Comparison of ENCODE assay signal across 17 cellular contexts in the genomic region with DNA sequence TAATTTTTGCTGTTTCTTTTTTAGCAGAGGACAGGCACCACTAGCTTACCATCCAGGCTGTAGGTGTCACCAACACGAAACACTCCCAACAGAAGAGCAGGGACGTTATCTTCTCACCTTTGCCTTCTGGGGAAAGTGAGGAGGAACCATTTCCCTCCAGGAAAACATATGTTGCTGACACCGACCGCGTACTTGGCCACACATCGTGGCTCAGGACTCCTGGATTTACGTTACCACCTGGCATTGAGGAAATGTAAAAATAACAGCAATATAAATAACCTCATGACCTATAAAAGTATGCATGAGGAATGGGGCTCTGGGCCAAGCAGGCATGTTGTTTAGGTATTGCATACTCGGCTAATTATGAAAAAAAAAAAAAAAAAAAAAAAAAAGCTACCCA.
DNase-seq lines count a peak whose midpoint lies in the region; ATAC-seq and TF ChIP-seq lines count a peak whose summit lies in the region.
"Had no signal": no experiment of that assay in that cellular context is flagged by ENCODE, and none has a peak within 500 bp of the region (broad histone marks: within the 10 kb centered on the region; RNA-seq: fewer than 3 reads in every experiment).

No MANE protein-coding gene starts in this region.

- H3F3A ChIP-seq in GM23248 (ENCODE audit: insufficient read depth), result peaks cover 19% of the 10 kb centered on the region

- TF ChIP-seq CTCF in RWPE2 (IDR thresholded peaks at IDR 0.05; ENCODE audit: poor library complexity, severe bottlenecking) (no peak), osteoblast (IDR thresholded peaks at IDR 0.05; ENCODE audit: extremely low read depth, low read depth, low read length) (no peak), lower leg skin (IDR thresholded peaks at IDR 0.05) (no peak), WERI-Rb-1 (IDR thresholded peaks at IDR 0.05; ENCODE audit: low read depth, low read length) (no peak)

- H3K4me3 ChIP-seq in GM23248, result no peak overlapping the region
- no peak overlapping the region for H3K4me3 ChIP-seq in RWPE2 (ENCODE audit: severe bottlenecking)
- no peak overlapping the region for H3K4me3 ChIP-seq in osteoblast (ENCODE audit: insufficient read depth, low read length)
- H3K4me3 ChIP-seq in lower leg skin (ENCODE audit: low read depth, poor library complexity, severe bottlenecking), result no peak overlapping the region
- no peak overlapping the region for H3K4me3 ChIP-seq in WERI-Rb-1 (ENCODE audit: low read depth, low read length)
- H3K4me3 ChIP-seq: heart right ventricle, skin epidermis had no signal

- H3K9ac ChIP-seq in GM23248, result no peak overlapping the region

- in situ Hi-C loops in GM23248 (cut with MboI), result no loop called here

- intact Hi-C loops in lower leg skin (cut with DNase I; ENCODE audit: low total_unique reads), result no loop called here

- H3K36me3 ChIP-seq in GM23248 (ENCODE audit: low read depth) (no peaks in the 10 kb centered on the region), RWPE2 (ENCODE audit: low read depth) (no peaks in the 10 kb centered on the region), osteoblast (ENCODE audit: insufficient read depth, low read length) (no peaks in the 10 kb centered on the region), WERI-Rb-1 (no peaks in the 10 kb centered on the region)
- H3K36me3 ChIP-seq: heart right ventricle, thoracic aorta had no signal

- WGBS in GM23248 (ENCODE audit: low coverage in 1 of 2, low lambda C conversion rate in 2 of 2, missing lambda C conversion rate in 2 of 2), 2 experiments, result 96 to 97% methylated on average over 8 of the region's 8 CpGs
- 33 to 54% methylated on average over 8 of the region's 8 CpGs for WGBS in lower leg skin, 2 donors

- H2AFZ ChIP-seq in GM23248 (no peak overlapping the region), osteoblast (ENCODE audit: low read length) (no peak overlapping the region)

- H3K4me2 ChIP-seq in GM23248 (ENCODE audit: unreplicated experiment) (no peak overlapping the region), osteoblast (ENCODE audit: insufficient read depth, low read length) (peak overlapping the region; percentile 75)

- peak; percentile 9; the same call in 2 of the 3 replicates for ATAC-seq in RWPE2 (ENCODE audit: low read depth)
- ATAC-seq in HG02759 (IDR thresholded peaks at IDR 0.05; ENCODE audit: unreplicated experiment), result no peak
- ATAC-seq: activated naive CD8-positive, alpha-beta T cell treated with anti-CD3 and anti-CD28 coated beads, Interleukin-2, amount 50 U/mL, for 24 hours; T-helper 17 cell had no signal

- no peak for TF ChIP-seq POLR2A in lower leg skin (IDR thresholded peaks at IDR 0.05)

- no peaks in the 10 kb centered on the region for H3K9me2 ChIP-seq in GM23248 (ENCODE audit: insufficient read depth)

- H4K20me1 ChIP-seq in GM23248 (ENCODE audit: insufficient read depth) (no peaks in the 10 kb centered on the region), osteoblast (ENCODE audit: insufficient read depth, low read length) (no peaks in the 10 kb centered on the region)

- DNase-seq in GM23248 (no peak), RWPE2 (ENCODE audit: low spot score) (no peak), epithelial cell of prostate (ENCODE audit: low read depth, low spot score) (no peak), osteoblast (ENCODE audit: insufficient read length, low spot score, missing footprints) (no peak), lower leg skin (ENCODE audit: low spot score in 2 of 2) (no peak), WERI-Rb-1 (no peak), globus pallidus (ENCODE audit: low spot score) (no peak)
- DNase-seq: activated CD4-positive, CD25-positive, alpha-beta regulatory T cell; activated CD8-positive, alpha-beta memory T cell treated with anti-CD3 and anti-CD28 coated beads for 24 hours; activated naive CD8-positive, alpha-beta T cell treated with anti-CD3 and anti-CD28 coated beads, Interleukin-2, amount 50 U/mL, for 24 hours; DMS153; heart right ventricle; NCI-H2107; T-helper 17 cell had no signal

- no peaks in the 10 kb centered on the region for H3K79me2 ChIP-seq in GM23248 (ENCODE audit: insufficient read depth)
- H3K79me2 ChIP-seq in osteoblast (ENCODE audit: insufficient read depth, low read length), result no peaks in the 10 kb centered on the region

- H3K4me1 ChIP-seq in GM23248 (ENCODE audit: insufficient read depth), result peaks cover 25% of the 10 kb centered on the region
- peaks cover 67% of the 10 kb centered on the region for H3K4me1 ChIP-seq in RWPE2 (ENCODE audit: insufficient read depth, poor library complexity, severe bottlenecking)
- H3K4me1 ChIP-seq in osteoblast (ENCODE audit: insufficient read depth, low read length), result peaks cover 28% of the 10 kb centered on the region

- H3K27ac ChIP-seq in GM23248 (peak overlapping the region; percentile 80; the same call in 1 of the 2 replicates), RWPE2 (ENCODE audit: poor library complexity, severe bottlenecking) (peak overlapping the region; percentile 100), epithelial cell of prostate (peak overlapping the region; percentile 99), osteoblast (ENCODE audit: low read depth, low read length) (peak overlapping the region; percentile 97), WERI-Rb-1 (no peak overlapping the region)
- H3K27ac ChIP-seq: heart right ventricle had no signal

- H3K27me3 ChIP-seq in GM23248 (replicated peaks; ENCODE audit: insufficient read depth) (no peaks in the 10 kb centered on the region), RWPE2 (ENCODE audit: insufficient read depth, poor library complexity, severe bottlenecking) (no peaks in the 10 kb centered on the region), osteoblast (ENCODE audit: insufficient read depth, low read length) (no peaks in the 10 kb centered on the region), WERI-Rb-1 (ENCODE audit: insufficient read depth, low read depth, severe bottlenecking) (no peaks in the 10 kb centered on the region)

- no peaks in the 10 kb centered on the region for H3K9me3 ChIP-seq in GM23248 (ENCODE audit: low read depth)
- H3K9me3 ChIP-seq in RWPE2 (ENCODE audit: severe bottlenecking), result no peaks in the 10 kb centered on the region
- H3K9me3 ChIP-seq in osteoblast (ENCODE audit: low read depth, low read length), result no peaks in the 10 kb centered on the region
- no peaks in the 10 kb centered on the region for H3K9me3 ChIP-seq in WERI-Rb-1 (ENCODE audit: severe bottlenecking)
- H3K9me3 ChIP-seq: heart right ventricle, thoracic aorta had no signal
